In genomic region chr12:19211802-19212201, GRCh38 we compare ENCODE assay signal across 41 cellular contexts.
"Had no signal": no experiment of that assay in that cellular context is flagged by ENCODE, and none has a peak within 500 bp of the region (broad histone marks: within the 10 kb centered on the region; RNA-seq: fewer than 3 reads in every experiment).

No MANE protein-coding gene starts in this region.

- H3K9me3 Mint-ChIP-seq: activated CD4-positive, alpha-beta T cell treated with anti-CD3 and anti-CD28 coated beads, Interleukin-2, amount 10 ng/mL, durations not matched to agents 7 days and 5 days; activated naive CD4-positive, alpha-beta T cell treated with anti-CD3 and anti-CD28 coated beads for 36 hours; activated T-cell treated with anti-CD3 and anti-CD28 coated beads, Interleukin-2, amount 50 U/mL, for 4 hours; activated T-helper 1 cell treated with anti-CD3 and anti-CD28 coated beads, Interleukin-12 subunit alpha, Interleukin-12 subunit beta, Interleukin-2, Interleukin-4 antibody, amounts not matched to agents 30 ng/mL and 10 ng/mL and 1 ng/mL, durations not matched to agents 14 hours and 24 hours and 36 hours; activated T-helper 17 cell treated with anti-CD3 and anti-CD28 coated beads, Interleukin-2, amount 50 U/mL, for 72 hours; central memory CD8-positive, alpha-beta T cell; T-helper 1 cell treated with Interleukin-12 subunit alpha and Interleukin-12 subunit beta and Interleukin-4 antibody, amounts not matched to agents 30 μg/mL and 1 μg/mL, for 36 hours; T-helper 2 cell treated with Interferon-gamma antibody and Interleukin-4, amounts not matched to agents 5 μg/mL and 100 μg/mL, for 36 hours had no signal

- H3K27ac ChIP-seq: adrenal gland, body of pancreas, brain microvascular endothelial cell, breast epithelium, cardiac muscle cell, VCaP had no signal

- H3K4me3 ChIP-seq: adrenal gland, body of pancreas, breast epithelium, cardiac muscle cell had no signal

- H3K27me3 ChIP-seq: adrenal gland, body of pancreas, brain microvascular endothelial cell, breast epithelium, cardiac muscle cell had no signal

- H3K27me3 Mint-ChIP-seq: activated CD4-positive, alpha-beta memory T cell treated with anti-CD3 and anti-CD28 coated beads for 36 hours; activated CD4-positive, alpha-beta T cell treated with anti-CD3 and anti-CD28 coated beads for 36 hours; activated CD4-positive, alpha-beta T cell treated with anti-CD3 and anti-CD28 coated beads, Interleukin-2, amount 10 ng/mL, durations not matched to agents 7 days and 5 days; activated CD8-positive, alpha-beta T cell treated with anti-CD3 and anti-CD28 coated beads for 36 hours; activated naive CD8-positive, alpha-beta T cell treated with anti-CD3 and anti-CD28 coated beads for 36 hours; activated T-helper 17 cell treated with anti-CD3 and anti-CD28 coated beads, Interleukin-2, amount 50 U/mL, for 72 hours; central memory CD8-positive, alpha-beta T cell had no signal

- H3K4me3 Mint-ChIP-seq: activated CD4-positive, alpha-beta memory T cell treated with anti-CD3 and anti-CD28 coated beads for 36 hours; activated CD4-positive, alpha-beta T cell treated with anti-CD3 and anti-CD28 coated beads for 36 hours; activated CD4-positive, alpha-beta T cell treated with anti-CD3 and anti-CD28 coated beads, Interleukin-2, amount 10 ng/mL, durations not matched to agents 7 days and 5 days; activated CD8-positive, alpha-beta T cell treated with anti-CD3 and anti-CD28 coated beads for 36 hours; activated naive CD4-positive, alpha-beta T cell treated with anti-CD3 and anti-CD28 coated beads for 36 hours; activated naive CD8-positive, alpha-beta T cell treated with anti-CD3 and anti-CD28 coated beads for 36 hours; activated T-cell treated with anti-CD3 and anti-CD28 coated beads, Interleukin-2, amount 50 U/mL, for 4 hours; activated T-cell treated with anti-CD3 and anti-CD28 coated beads, Interleukin-2, amount 50 U/mL, for 72 hours; activated T-helper 1 cell treated with anti-CD3 and anti-CD28 coated beads, Interleukin-12 subunit alpha, Interleukin-12 subunit beta, Interleukin-2, Interleukin-4 antibody, amounts not matched to agents 30 ng/mL and 10 ng/mL and 1 ng/mL, durations not matched to agents 14 hours and 24 hours and 36 hours; activated T-helper 17 cell treated with anti-CD3 and anti-CD28 coated beads, Interleukin-2, amount 50 U/mL, for 72 hours; central memory CD8-positive, alpha-beta T cell; T-helper 1 cell treated with Interleukin-12 subunit alpha and Interleukin-12 subunit beta and Interleukin-4 antibody, amounts not matched to agents 30 μg/mL and 1 μg/mL, for 36 hours; T-helper 2 cell treated with Interferon-gamma antibody and Interleukin-4, amounts not matched to agents 5 μg/mL and 100 μg/mL, for 36 hours had no signal

- FAIRE-seq: astrocyte, TTC549 had no signal

- H3K4me1 ChIP-seq: body of pancreas, breast epithelium had no signal

- ATAC-seq: activated CD4-positive, alpha-beta T cell treated with anti-CD3 and anti-CD28 coated beads for 36 hours; activated CD4-positive, CD25-positive, alpha-beta regulatory T cell treated with anti-CD3 and anti-CD28 coated beads, Interleukin-2, amount 50 U/mL, for 24 hours; activated CD8-positive, alpha-beta T cell treated with anti-CD3 and anti-CD28 coated beads for 36 hours; activated naive CD4-positive, alpha-beta T cell treated with anti-CD3 and anti-CD28 coated beads, Interleukin-2, amount 50 U/mL, for 72 hours; activated T-cell treated with anti-CD3 and anti-CD28 coated beads, Interleukin-2, amount 50 U/mL, for 4 hours; activated T-cell treated with anti-CD3 and anti-CD28 coated beads, Interleukin-2, amount 50 U/mL, for 72 hours; activated T-helper 17 cell treated with anti-CD3 and anti-CD28 coated beads, Interleukin-2, amount 50 U/mL, for 72 hours; body of pancreas had no signal

- H3K27ac Mint-ChIP-seq: activated CD4-positive, alpha-beta memory T cell treated with anti-CD3 and anti-CD28 coated beads for 36 hours; activated CD4-positive, alpha-beta T cell treated with anti-CD3 and anti-CD28 coated beads for 36 hours; activated CD4-positive, alpha-beta T cell treated with anti-CD3 and anti-CD28 coated beads, Interleukin-2, amount 10 ng/mL, durations not matched to agents 7 days and 5 days; activated CD8-positive, alpha-beta T cell treated with anti-CD3 and anti-CD28 coated beads for 36 hours; activated naive CD4-positive, alpha-beta T cell treated with anti-CD3 and anti-CD28 coated beads for 36 hours; activated naive CD4-positive, alpha-beta T cell treated with anti-CD3 and anti-CD28 coated beads, Interleukin-2, amount 50 U/mL, for 72 hours; activated naive CD8-positive, alpha-beta T cell treated with anti-CD3 and anti-CD28 coated beads for 36 hours; activated T-cell treated with anti-CD3 and anti-CD28 coated beads, Interleukin-2, amount 50 U/mL, for 72 hours; activated T-helper 1 cell treated with anti-CD3 and anti-CD28 coated beads, Interleukin-12 subunit alpha, Interleukin-12 subunit beta, Interleukin-2, Interleukin-4 antibody, amounts not matched to agents 30 ng/mL and 10 ng/mL and 1 ng/mL, durations not matched to agents 14 hours and 24 hours and 36 hours; activated T-helper 17 cell treated with anti-CD3 and anti-CD28 coated beads, Interleukin-2, amount 50 U/mL, for 72 hours; T-helper 1 cell treated with Interleukin-12 subunit alpha and Interleukin-12 subunit beta and Interleukin-4 antibody, amounts not matched to agents 30 μg/mL and 1 μg/mL, for 36 hours; T-helper 2 cell treated with Interferon-gamma antibody and Interleukin-4, amounts not matched to agents 5 μg/mL and 100 μg/mL, for 36 hours had no signal

- DNase-seq: activated CD4-positive, alpha-beta memory T cell treated with anti-CD3 and anti-CD28 coated beads for 36 hours; activated CD4-positive, alpha-beta T cell treated with anti-CD3 and anti-CD28 coated beads for 1 hour; activated CD4-positive, alpha-beta T cell treated with anti-CD3 and anti-CD28 coated beads for 36 hours; activated CD4-positive, alpha-beta T cell treated with anti-CD3 and anti-CD28 coated beads for 48 hours; activated CD4-positive, alpha-beta T cell treated with anti-CD3 and anti-CD28 coated beads, Interleukin-2, amount 10 ng/mL, durations not matched to agents 7 days and 5 days; activated CD4-positive, alpha-beta T cell treated with anti-CD3 and anti-CD28 coated beads, Interleukin-2, amount 50 U/mL, for 4 hours; activated CD4-positive, CD25-positive, alpha-beta regulatory T cell; activated CD8-positive, alpha-beta memory T cell treated with anti-CD3 and anti-CD28 coated beads, Interleukin-2, amount 50 U/mL, for 4 hours; activated CD8-positive, alpha-beta T cell treated with anti-CD3 and anti-CD28 coated beads for 36 hours; activated effector memory CD4-positive, alpha-beta T cell treated with anti-CD3 and anti-CD28 coated beads, Interleukin-2, amount 50 U/mL, for 16 hours; activated gamma-delta T cell treated with Interleukin-2 at 50 U/mL for 16 hours; activated naive CD4-positive, alpha-beta T cell; activated naive CD4-positive, alpha-beta T cell treated with anti-CD3 and anti-CD28 coated beads for 36 hours; activated naive CD4-positive, alpha-beta T cell treated with anti-CD3 and anti-CD28 coated beads, Interleukin-2, amount 50 U/mL, for 16 hours; activated naive CD8-positive, alpha-beta T cell treated with anti-CD3 and anti-CD28 coated beads for 36 hours; activated T-cell treated with anti-CD3 and anti-CD28 coated beads for 4 hours; activated T-cell treated with anti-CD3 and anti-CD28 coated beads, Interleukin-2, amount 50 U/mL, for 1 hour; activated T-cell treated with anti-CD3 and anti-CD28 coated beads, Interleukin-2, amount 50 U/mL, for 4 hours; activated T-cell treated with anti-CD3 and anti-CD28 coated beads, Interleukin-2, amount 50 U/mL, for 72 hours; adrenal gland; amniotic stem cell; aorta; body of pancreas; brain microvascular endothelial cell; caudate nucleus; cerebellar nuclear complex; T-helper 1 cell; T-helper 2 cell; T-helper 9 cell had no signal

- H3K36me3 ChIP-seq: adrenal gland, brain microvascular endothelial cell, breast epithelium, cardiac muscle cell had no signal

- H3K36me3 Mint-ChIP-seq: activated naive CD4-positive, alpha-beta T cell treated with anti-CD3 and anti-CD28 coated beads, Interleukin-2, amount 50 U/mL, for 72 hours; activated naive CD8-positive, alpha-beta T cell treated with anti-CD3 and anti-CD28 coated beads for 36 hours had no signal

- H3K9me3 ChIP-seq: adrenal gland, body of pancreas, breast epithelium had no signal

- H3K4me1 Mint-ChIP-seq: activated CD4-positive, alpha-beta T cell treated with anti-CD3 and anti-CD28 coated beads for 36 hours; activated CD4-positive, alpha-beta T cell treated with anti-CD3 and anti-CD28 coated beads, Interleukin-2, amount 10 ng/mL, durations not matched to agents 7 days and 5 days; activated naive CD8-positive, alpha-beta T cell treated with anti-CD3 and anti-CD28 coated beads for 36 hours; activated T-helper 17 cell treated with anti-CD3 and anti-CD28 coated beads, Interleukin-2, amount 50 U/mL, for 72 hours; central memory CD8-positive, alpha-beta T cell had no signal
